1 cellular context compared by ENCODE assay signal in the genomic region with DNA sequence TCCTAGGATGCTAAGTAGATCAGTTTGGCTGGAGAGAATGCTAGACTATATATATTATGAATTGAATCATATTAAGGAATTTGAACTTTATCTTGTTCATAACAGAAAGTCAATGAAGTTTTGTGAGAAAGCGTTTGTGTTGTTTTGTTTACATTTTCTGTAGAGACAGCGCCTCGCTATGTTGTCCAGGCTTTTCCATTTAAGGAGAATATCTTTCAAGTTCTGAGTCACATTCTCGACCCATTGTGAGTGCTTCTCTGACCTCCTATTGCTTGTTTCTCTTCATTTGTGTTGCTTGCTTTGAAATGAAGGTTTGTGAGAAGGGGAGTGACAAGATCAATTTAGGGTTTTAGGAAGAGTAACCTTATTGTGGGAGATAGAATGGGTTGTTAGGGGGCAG.
TF ChIP-seq lines count a peak whose summit lies in the region.

No MANE protein-coding gene starts in this region.

TF ChIP-seq in GM23338, 12 proteins besides CTCF, POLR2A, EP300 and RAD21 (continued from another document):
- TF ChIP-seq POLR2AphosphoS5 (IDR thresholded peaks at IDR 0.05; ENCODE audit: low read depth) (no peak), ZNF114 (CRISPR knock-in tag; IDR thresholded peaks at IDR 0.05) (no peak), STAT1 (IDR thresholded peaks at IDR 0.05; ENCODE audit: unreplicated experiment) (no peak), ZNF331 (CRISPR knock-in tag; IDR thresholded peaks at IDR 0.05; ENCODE audit: low read depth) (no peak), EZH2phosphoT487 (IDR thresholded peaks at IDR 0.05; ENCODE audit: unreplicated experiment) (no peak)
- TF ChIP-seq, protein P1, sequence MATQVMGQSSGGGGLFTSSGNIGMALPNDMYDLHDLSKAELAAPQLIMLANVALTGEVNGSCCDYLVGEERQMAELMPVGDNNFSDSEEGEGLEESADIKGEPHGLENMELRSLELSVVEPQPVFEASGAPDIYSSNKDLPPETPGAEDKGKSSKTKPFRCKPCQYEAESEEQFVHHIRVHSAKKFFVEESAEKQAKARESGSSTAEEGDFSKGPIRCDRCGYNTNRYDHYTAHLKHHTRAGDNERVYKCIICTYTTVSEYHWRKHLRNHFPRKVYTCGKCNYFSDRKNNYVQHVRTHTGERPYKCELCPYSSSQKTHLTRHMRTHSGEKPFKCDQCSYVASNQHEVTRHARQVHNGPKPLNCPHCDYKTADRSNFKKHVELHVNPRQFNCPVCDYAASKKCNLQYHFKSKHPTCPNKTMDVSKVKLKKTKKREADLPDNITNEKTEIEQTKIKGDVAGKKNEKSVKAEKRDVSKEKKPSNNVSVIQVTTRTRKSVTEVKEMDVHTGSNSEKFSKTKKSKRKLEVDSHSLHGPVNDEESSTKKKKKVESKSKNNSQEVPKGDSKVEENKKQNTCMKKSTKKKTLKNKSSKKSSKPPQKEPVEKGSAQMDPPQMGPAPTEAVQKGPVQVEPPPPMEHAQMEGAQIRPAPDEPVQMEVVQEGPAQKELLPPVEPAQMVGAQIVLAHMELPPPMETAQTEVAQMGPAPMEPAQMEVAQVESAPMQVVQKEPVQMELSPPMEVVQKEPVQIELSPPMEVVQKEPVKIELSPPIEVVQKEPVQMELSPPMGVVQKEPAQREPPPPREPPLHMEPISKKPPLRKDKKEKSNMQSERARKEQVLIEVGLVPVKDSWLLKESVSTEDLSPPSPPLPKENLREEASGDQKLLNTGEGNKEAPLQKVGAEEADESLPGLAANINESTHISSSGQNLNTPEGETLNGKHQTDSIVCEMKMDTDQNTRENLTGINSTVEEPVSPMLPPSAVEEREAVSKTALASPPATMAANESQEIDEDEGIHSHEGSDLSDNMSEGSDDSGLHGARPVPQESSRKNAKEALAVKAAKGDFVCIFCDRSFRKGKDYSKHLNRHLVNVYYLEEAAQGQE (IDR thresholded peaks at IDR 0.05; ENCODE audit: unreplicated experiment): no peak
